21 cellular contexts compared by ENCODE assay signal in genomic region chr19:3778899-3779723, GRCh38. TPM values are rescaled to one million over a fixed set of nuclear protein-coding genes. Genes with fewer than 3 reads are reported as not detected.
"Had no signal": no experiment of that assay in that cellular context is flagged by ENCODE, and none has a peak within 500 bp of the region (broad histone marks: within the 10 kb centered on the region; RNA-seq: fewer than 3 reads in every experiment).

No MANE protein-coding gene starts in this region.

- H3K27me3 Mint-ChIP-seq: naive B cell had no signal

- H3K4me3 ChIP-seq: esophagus muscularis mucosa, gastroesophageal sphincter, suprapubic skin, thyroid gland had no signal

- H3K4me1 Mint-ChIP-seq: nephron had no signal

- H3K4me3 Mint-ChIP-seq: immature natural killer cell, naive B cell, nephron, type B pancreatic cell had no signal

- H3K27ac Mint-ChIP-seq: naive B cell, nephron, type B pancreatic cell had no signal

- H3K27me3 ChIP-seq: thyroid gland had no signal

- H3K9me3 ChIP-seq: thyroid gland had no signal

- H3K36me3 ChIP-seq: esophagus muscularis mucosa, gastroesophageal sphincter, suprapubic skin, thyroid gland had no signal

- DNase-seq: effector memory CD4-positive, alpha-beta T cell; glutamatergic neuron; immature natural killer cell; left colon; mesendoderm; naive B cell; small intestine; stimulated activated CD4-positive, alpha-beta T cell treated with anti-CD3 and anti-CD28 coated beads, Interleukin-2, amount 100 ng/mL, for 48 hours; stimulated activated naive CD4-positive, alpha-beta T cell treated with Interleukin-2 at 50 U/mL for 16 hours; thyroid gland had no signal

- H3K36me3 Mint-ChIP-seq: type B pancreatic cell had no signal

- H3K27ac ChIP-seq: epithelial cell of prostate, esophagus muscularis mucosa, gastroesophageal sphincter, suprapubic skin, thyroid gland had no signal

- H3K4me1 ChIP-seq: esophagus muscularis mucosa, gastroesophageal sphincter, suprapubic skin, thyroid gland had no signal

RNA-seq across cellular contexts. Expression of gene MATK, which starts 7.1 kb away (rescaled TPM):
- total RNA-seq: fibroblast of villous mesenchyme had no signal

RNA-seq across cellular contexts. Expression of gene RAX2, which starts 7.1 kb away (rescaled TPM):
- total RNA-seq: esophagus muscularis mucosa, fibroblast of villous mesenchyme, gastroesophageal sphincter, kidney epithelial cell, left colon, liver, lung microvascular endothelial cell, pulmonary artery endothelial cell, suprapubic skin, thyroid gland had no signal
- polyA plus RNA-seq: immature natural killer cell, liver, small intestine had no signal
